ENCODE assay signal across 8 cellular contexts in the genomic region with DNA sequence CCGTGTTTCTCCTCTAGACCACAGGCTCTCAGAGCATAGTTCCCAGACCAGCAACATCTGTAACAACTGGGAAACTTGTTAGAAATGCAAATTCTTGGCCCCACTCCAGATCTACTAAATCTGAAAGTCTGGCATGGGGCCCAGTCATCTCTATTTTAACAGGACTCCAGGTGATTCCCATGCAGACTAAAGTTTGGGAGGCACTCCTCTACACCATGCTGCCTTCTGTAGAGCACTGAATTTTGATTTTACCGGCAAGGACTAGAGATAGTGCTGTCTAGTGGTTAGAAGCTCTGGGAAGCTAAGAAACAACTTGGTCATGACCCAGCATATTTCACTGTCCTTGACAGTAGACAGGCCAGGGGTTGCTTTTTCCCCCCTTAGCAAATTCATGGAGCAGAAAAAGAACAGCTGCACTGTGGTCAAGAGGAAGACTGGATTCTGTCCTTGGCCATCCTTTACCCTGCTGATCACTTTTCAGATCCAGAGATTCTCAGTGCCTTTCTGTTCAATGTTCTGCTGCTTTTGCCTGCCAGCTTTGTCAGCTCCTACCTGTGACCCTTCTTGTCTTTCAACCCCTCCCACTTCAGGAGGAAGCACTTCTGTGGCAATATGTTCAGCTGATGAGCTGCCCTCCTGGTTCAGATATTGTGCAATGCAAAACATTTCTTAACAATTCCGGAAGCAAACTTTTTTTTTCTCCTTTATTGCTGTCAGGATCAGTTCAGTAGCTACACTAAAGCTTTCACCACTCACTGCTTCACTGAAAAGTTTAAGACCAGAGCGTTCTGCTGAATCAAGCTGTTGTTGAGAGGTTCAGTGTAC.
A peak's percentile ranks its signal among the peaks of the same experiment; 100 is the strongest.
DNase-seq lines count a peak whose midpoint lies in the region; ATAC-seq and TF ChIP-seq lines count a peak whose summit lies in the region.

No MANE protein-coding gene starts in this region.

- H3K9me3 ChIP-seq in OCI-LY7 (ENCODE audit: low read length) (peaks cover 7% of the 10 kb centered on the region; the same call in 1 of the 2 replicates), fibroblast of lung (ENCODE audit: control insufficient read depth, insufficient read depth, low read depth, low read length) (no peaks in the 10 kb centered on the region)

- no peak overlapping the region for H3K4me2 ChIP-seq in OCI-LY7 (ENCODE audit: low read length)
- H3K4me2 ChIP-seq in fibroblast of lung (ENCODE audit: extremely low read depth, insufficient read depth, low read length): no peak overlapping the region

- H3K36me3 ChIP-seq in OCI-LY7 (ENCODE audit: insufficient read depth, low read length) (no peaks in the 10 kb centered on the region), fibroblast of lung (ENCODE audit: control insufficient read depth, insufficient read depth, low read length) (no peaks in the 10 kb centered on the region)

- H4K20me1 ChIP-seq in OCI-LY7 (ENCODE audit: insufficient read depth, low read length) (no peaks in the 10 kb centered on the region), fibroblast of lung (ENCODE audit: control insufficient read depth, extremely low read depth, insufficient read depth, low read length) (no peaks in the 10 kb centered on the region)

- CTCF ChIA-PET in OCI-LY7 (lab: Charles Lee; ENCODE audit: unreplicated experiment): no interaction called here

- intact Hi-C loops in OCI-LY7 (cut with micrococcal nuclease; ENCODE audit: unreplicated experiment) (no loop called here), sciatic nerve (cut with DNase I) (no loop called here)

- H3K4me1 ChIP-seq in OCI-LY7 (ENCODE audit: insufficient read depth, low read length, poor library complexity, severe bottlenecking) (peaks cover 9% of the 10 kb centered on the region), fibroblast of lung (ENCODE audit: control insufficient read depth, extremely low read depth, insufficient read depth, low read length) (peaks cover 2% of the 10 kb centered on the region)

- H3K4me3 ChIP-seq in OCI-LY7 (ENCODE audit: low read depth, low read length, poor library complexity, severe bottlenecking): no peak overlapping the region
- H3K4me3 ChIP-seq in fibroblast of lung (replicated peaks in 1 of 4; ENCODE audit: control extremely low read depth in 1 of 4, insufficient read depth in 1 of 4, low read depth in 3 of 4, low read length in 4 of 4): no peak overlapping the region

- ATAC-seq in GM18498 (IDR thresholded peaks at IDR 0.05; ENCODE audit: unreplicated experiment): peak; percentile 46
- peak; percentile 33 for ATAC-seq in HG02678 (IDR thresholded peaks at IDR 0.05; ENCODE audit: unreplicated experiment)
- peak; percentile 89 for ATAC-seq in sciatic nerve
- no peak for ATAC-seq in HG02970 (IDR thresholded peaks at IDR 0.05; ENCODE audit: low FRiP score, unreplicated experiment)

- BruUV-seq in OCI-LY7 (replicated peaks; lab: Mats Ljungman, UMichigan): no TSS peak

- no peak overlapping the region for H3K9ac ChIP-seq in fibroblast of lung (ENCODE audit: insufficient read depth, low read length)

- H3K79me2 ChIP-seq in OCI-LY7 (ENCODE audit: insufficient read depth, low read depth, low read length) (no peaks in the 10 kb centered on the region), fibroblast of lung (ENCODE audit: control insufficient read depth, insufficient read depth, low read length) (no peaks in the 10 kb centered on the region)

- POLR2A ChIA-PET in OCI-LY7 (lab: Charles Lee): interaction anchor here (0.6 to 1.7 kb wide), 9 partner anchors 11 to 309 kb away, joined by 3 to 5 read pairs (median 3); no protein-coding TSS in a partner anchor

- H3K9me2 ChIP-seq in OCI-LY7 (ENCODE audit: insufficient read depth, low read length): no peaks in the 10 kb centered on the region

- H3K27me3 ChIP-seq in fibroblast of lung (ENCODE audit: control insufficient read depth, insufficient read depth, low read length): no peaks in the 10 kb centered on the region

- peak; percentile 17 for DNase-seq in OCI-LY7 (ENCODE audit: low spot score)
- peak; percentile 39 to 90 for DNase-seq in fibroblast of lung (ENCODE audit: low read depth in 2 of 2)
- no peak for DNase-seq in sciatic nerve (ENCODE audit: low spot score)
- DNase-seq in middle frontal gyrus (ENCODE audit: extremely low spot score, low spot score): no peak
- DNase-seq in SHP77 (lab: John Stamatoyannopoulos, UW): no peak

- H2AFZ ChIP-seq in OCI-LY7 (ENCODE audit: low read length): no peak overlapping the region
- H2AFZ ChIP-seq in fibroblast of lung (ENCODE audit: low read length): no peak overlapping the region

- TF ChIP-seq CTCF in OCI-LY7 (conservative IDR thresholded peaks at IDR 0.05; ENCODE audit: low read length) (no peak), fibroblast of lung (conservative IDR thresholded peaks at IDR 0.05 in 1 of 2, IDR thresholded peaks at IDR 0.05 in 1 of 2; ENCODE audit: low read depth in 1 of 2, low read length in 2 of 2) (no peak)

- no peak overlapping the region for H3K27ac ChIP-seq in OCI-LY7 (ENCODE audit: low read depth, low read length, poor library complexity, severe bottlenecking)
- H3K27ac ChIP-seq in fibroblast of lung (ENCODE audit: insufficient read depth, low read length): no peak overlapping the region

Comparison
In these comparisons a context has a peak if more than half of its experiments do, and no peak if none do; other contexts are left out.
1. DNase-seq: peak in OCI-LY7 (single experiment) and fibroblast of lung (2 of 2); none in sciatic nerve (single experiment), middle frontal gyrus (single experiment) and SHP77 (0 of 2).